13 cellular contexts compared by ENCODE assay signal in the genomic region with DNA sequence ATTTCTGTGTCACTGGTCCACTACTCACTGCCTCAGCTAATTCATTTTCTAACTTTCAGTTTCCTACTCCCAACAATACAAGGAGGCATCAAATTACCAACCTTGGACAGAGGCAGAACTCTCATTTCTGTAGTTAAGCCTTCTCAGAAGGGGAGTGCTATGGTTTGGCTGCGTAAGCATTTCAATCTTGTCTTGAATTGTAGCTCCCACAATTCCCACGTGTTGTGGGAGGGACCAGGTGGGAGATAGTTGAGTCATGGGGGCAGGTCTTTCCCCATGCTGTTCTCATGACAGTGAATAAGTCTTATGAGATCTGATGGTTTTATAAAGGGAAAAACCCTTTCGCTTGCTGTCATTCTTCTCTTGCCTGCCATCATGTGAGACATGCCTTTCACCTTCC. TPM values are rescaled to one million over a fixed set of nuclear protein-coding genes. Genes with fewer than 3 reads are reported as not detected.
DNase-seq lines count a peak whose midpoint lies in the region; ATAC-seq and TF ChIP-seq lines count a peak whose summit lies in the region.
"Had no signal": no experiment of that assay in that cellular context is flagged by ENCODE, and none has a peak within 500 bp of the region (broad histone marks: within the 10 kb centered on the region; RNA-seq: fewer than 3 reads in every experiment).

No MANE protein-coding gene starts in this region.

- no peak for TF ChIP-seq POLR2A in GM18505 (IDR thresholded peaks at IDR 0.05; ENCODE audit: borderline replicate concordance, extremely low read depth, insufficient read depth, insufficient read length)

- no peak for TF ChIP-seq CTCF in omental fat pad (IDR thresholded peaks at IDR 0.05)

- peak; percentile 5 for DNase-seq in M059J (ENCODE audit: low read depth)
- DNase-seq in omental fat pad (ENCODE audit: low spot score) = no peak
- DNase-seq in MV-4-11 (lab: John Stamatoyannopoulos, UW) = no peak
- no peak for DNase-seq in retina
- DNase-seq: glutamatergic neuron, NCI-H2029 had no signal

- peak; percentile 71 for ATAC-seq in GM18505 (IDR thresholded peaks at IDR 0.05; ENCODE audit: unreplicated experiment)
- peak; percentile 53 for ATAC-seq in GM21447 (IDR thresholded peaks at IDR 0.05; ENCODE audit: unreplicated experiment)
- ATAC-seq in omental fat pad (ENCODE audit: low FRiP score) = peak; percentile 64
- ATAC-seq in HG02884 (IDR thresholded peaks at IDR 0.05; ENCODE audit: unreplicated experiment) = no peak
- ATAC-seq in HG03139 (IDR thresholded peaks at IDR 0.05; ENCODE audit: unreplicated experiment) = no peak

RNA-seq across cellular contexts. Expression of gene HLA-DRA, which starts 22.9 kb away (rescaled TPM):
- total RNA-seq in M059J (2014; rRNA removed; shearing (Covaris generic)) = 1.2 and 2.0 TPM in 2 replicates
- total RNA-seq in omental fat pad = 100 to 1,000 TPM; 102 to 437 (median 303) TPM

RNA-seq across cellular contexts. Expression of gene BTNL2, which starts 55.6 kb away (rescaled TPM):
- not detected in 2 replicates for total RNA-seq in M059J (2014; rRNA removed; shearing (Covaris generic))
- total RNA-seq in omental fat pad = not detected
- total RNA-seq: cardiac septum, neural crest cell, subcutaneous adipose tissue had no signal

Comparison
In these comparisons a context has a peak if more than half of its experiments do, and no peak if none do; other contexts are left out.
1. ATAC-seq: peak in GM18505 (single experiment), GM21447 (single experiment) and omental fat pad (single experiment); none in HG02884 (single experiment) and HG03139 (single experiment).
2. RNA of gene HLA-DRA, which starts 22.9 kb away (total RNA-seq): 102 to 437 TPM in omental fat pad; 1.2 to 2.0 TPM in M059J; every median in the first group is over 10 times any median in the second.